Comparison of ENCODE assay signal across 17 cellular contexts in genomic region chr11:133146697-133147306, GRCh38.
A peak's percentile ranks its signal among the peaks of the same experiment; 100 is the strongest.
DNase-seq lines count a peak whose midpoint lies in the region; ATAC-seq and TF ChIP-seq lines count a peak whose summit lies in the region.
"Had no signal": no experiment of that assay in that cellular context is flagged by ENCODE, and none has a peak within 500 bp of the region (broad histone marks: within the 10 kb centered on the region; RNA-seq: fewer than 3 reads in every experiment).

No MANE protein-coding gene starts in this region.

- no peak for ATAC-seq in stimulated activated naive CD8-positive, alpha-beta T cell treated with anti-CD3 and anti-CD28 coated beads, Interleukin-15, amount 100 ng/mL, for 72 hours
- no peak for ATAC-seq in stimulated activated naive CD8-positive, alpha-beta T cell treated with anti-CD3 and anti-CD28 coated beads, Interleukin-15, Interleukin-2, amounts not matched to agents 100 U/mL and 50 U/mL, for 24 hours

- H3K4me1 ChIP-seq in colonic mucosa = no peaks in the 10 kb centered on the region
- H3K4me1 ChIP-seq: HAP-1 had no signal

- peak overlapping the region; percentile 8 to 36 for H3K27ac Mint-ChIP-seq in stimulated activated naive CD8-positive, alpha-beta T cell treated with anti-CD3 and anti-CD28 coated beads, Interleukin-15, amount 100 ng/mL, for 72 hours
- H3K27ac Mint-ChIP-seq: CD4-positive, alpha-beta memory T cell; HFFc6 had no signal

- no peaks in the 10 kb centered on the region for H3K9me3 ChIP-seq in colonic mucosa
- H3K9me3 ChIP-seq: HAP-1 had no signal

- peaks cover 0 to under 1% of the 10 kb centered on the region in 2 donors for H3K9me3 Mint-ChIP-seq in stimulated activated naive CD8-positive, alpha-beta T cell treated with anti-CD3 and anti-CD28 coated beads, Interleukin-15, amount 100 ng/mL, for 72 hours

- H3K27ac ChIP-seq in caudate nucleus (ENCODE audit: low read depth, low read length) = no peak overlapping the region
- no peak overlapping the region for H3K27ac ChIP-seq in colonic mucosa

- no peak overlapping the region for H3K4me3 Mint-ChIP-seq in stimulated activated naive CD8-positive, alpha-beta T cell treated with anti-CD3 and anti-CD28 coated beads, Interleukin-15, amount 100 ng/mL, for 72 hours
- H3K4me3 Mint-ChIP-seq: CD4-positive, alpha-beta memory T cell; HFFc6 had no signal

- H3K4me1 Mint-ChIP-seq in stimulated activated naive CD8-positive, alpha-beta T cell treated with anti-CD3 and anti-CD28 coated beads, Interleukin-15, amount 100 ng/mL, for 72 hours = no peaks in the 10 kb centered on the region
- H3K4me1 Mint-ChIP-seq: CD4-positive, alpha-beta memory T cell had no signal

- H3K36me3 ChIP-seq in colonic mucosa = no peaks in the 10 kb centered on the region
- H3K36me3 ChIP-seq: HAP-1 had no signal

- H3K4me3 ChIP-seq in colonic mucosa = no peak overlapping the region
- H3K4me3 ChIP-seq: HAP-1 had no signal

- H3K27me3 ChIP-seq in colonic mucosa = no peaks in the 10 kb centered on the region

- DNase-seq in stimulated activated naive CD8-positive, alpha-beta T cell treated with anti-CD3 and anti-CD28 coated beads, Interleukin-15, amount 100 ng/mL, for 72 hours = no peak
- no peak for DNase-seq in stimulated activated naive CD8-positive, alpha-beta T cell treated with anti-CD3 and anti-CD28 coated beads, Interleukin-15, Interleukin-2, amounts not matched to agents 100 U/mL and 50 U/mL, for 24 hours
- DNase-seq in caudate nucleus (lab: John Stamatoyannopoulos, UW) = peak in 34 of 61 donors; percentile 8 to 89 (median 43)
- peak; percentile 14 for DNase-seq in left kidney (ENCODE audit: low read depth, low spot score)
- no peak for DNase-seq in SKM-1 (lab: John Stamatoyannopoulos, UW; ENCODE audit: unreplicated experiment)
- no peak for DNase-seq in HPDE6-E6E7 (ENCODE audit: extremely low spot score)
- no peak for DNase-seq in colonic mucosa
- DNase-seq: C1 segment of cervical spinal cord; Calu3; CD4-positive, alpha-beta memory T cell; COR-L47; DMS53; DMS79 treated with DMSO at 0.1 percent for 48 hours; GF-D8; GOT3; HFFc6 had no signal

- intact Hi-C loops in colonic mucosa (cut with DNase I) = no loop called here

- TF ChIP-seq CTCF in colonic mucosa (IDR thresholded peaks at IDR 0.05) = no peak

- H3K27me3 Mint-ChIP-seq in stimulated activated naive CD8-positive, alpha-beta T cell treated with anti-CD3 and anti-CD28 coated beads, Interleukin-15, amount 100 ng/mL, for 72 hours = peaks cover 8% of the 10 kb centered on the region

- no peak overlapping the region for H3K9ac ChIP-seq in colonic mucosa (ENCODE audit: low read depth in 2 of 2, low read length in 2 of 2)

Comparison
In these comparisons a context has a peak if more than half of its experiments do, and no peak if none do; other contexts are left out.
1. DNase-seq: peak in caudate nucleus (34 of 61) and left kidney (single experiment); none in stimulated activated naive CD8-positive, alpha-beta T cell treated with anti-CD3 and anti-CD28 coated beads, Interleukin-15, amount 100 ng/mL, for 72 hours (0 of 2), stimulated activated naive CD8-positive, alpha-beta T cell treated with anti-CD3 and anti-CD28 coated beads, Interleukin-15, Interleukin-2, amounts not matched to agents 100 U/mL and 50 U/mL, for 24 hours (single experiment), SKM-1 (single experiment), HPDE6-E6E7 (single experiment) and colonic mucosa (single experiment).